8 cellular contexts compared by ENCODE assay signal in genomic region chr9:21392270-21392669, GRCh38. TPM values are rescaled to one million over a fixed set of nuclear protein-coding genes. Genes with fewer than 3 reads are reported as not detected.
A peak's percentile ranks its signal among the peaks of the same experiment; 100 is the strongest.
DNase-seq lines count a peak whose midpoint lies in the region; ATAC-seq and TF ChIP-seq lines count a peak whose summit lies in the region.

No MANE protein-coding gene starts in this region.

- TF ChIP-seq CTCF in GM12873 (IDR thresholded peaks at IDR 0.05; ENCODE audit: insufficient read depth, low read depth, low read length, missing control alignments) (peak; percentile 68), GM13976 (IDR thresholded peaks at IDR 0.05; ENCODE audit: borderline replicate concordance, control extremely low read depth, extremely low read depth, insufficient read depth, missing control alignments) (no peak)

- in situ Hi-C loops in GM13976 (cut with MboI; ENCODE audit: low sequenced_read_pairs, unreplicated experiment) = loop anchor here (10.0 kb wide), 1 partner anchor 67 kb away; no protein-coding TSS in a partner anchor

- peaks cover 10% of the 10 kb centered on the region for H3K4me1 Mint-ChIP-seq in central memory CD8-positive, alpha-beta T cell
- H3K4me1 Mint-ChIP-seq in stimulated activated naive CD8-positive, alpha-beta T cell treated with anti-CD3 and anti-CD28 coated beads, Interleukin-15, amount 100 ng/mL, for 72 hours = peaks cover 11% of the 10 kb centered on the region

- H3K4me3 Mint-ChIP-seq in central memory CD8-positive, alpha-beta T cell = no peak overlapping the region
- H3K4me3 Mint-ChIP-seq in stimulated activated naive CD8-positive, alpha-beta T cell treated with anti-CD3 and anti-CD28 coated beads, Interleukin-15, amount 100 ng/mL, for 72 hours = no peak overlapping the region

- H3K27me3 Mint-ChIP-seq in central memory CD8-positive, alpha-beta T cell = peaks cover 88% of the 10 kb centered on the region
- peaks cover 63% of the 10 kb centered on the region for H3K27me3 Mint-ChIP-seq in stimulated activated naive CD8-positive, alpha-beta T cell treated with anti-CD3 and anti-CD28 coated beads, Interleukin-15, amount 100 ng/mL, for 72 hours

- ATAC-seq in GM21423 (IDR thresholded peaks at IDR 0.05; ENCODE audit: unreplicated experiment) (peak; percentile 71), HG03558 (IDR thresholded peaks at IDR 0.05; ENCODE audit: extremely low read depth, unreplicated experiment) (peak; percentile 85), left ventricle myocardium superior (no peak)
- peak; percentile 55 for ATAC-seq in central memory CD8-positive, alpha-beta T cell (replicated peaks; ENCODE audit: extremely low read depth, poor library complexity, severe bottlenecking)
- peak; percentile 84 for ATAC-seq in stimulated activated naive CD8-positive, alpha-beta T cell treated with anti-CD3 and anti-CD28 coated beads, Interleukin-15, amount 100 ng/mL, for 72 hours

- no peak overlapping the region for H3K27ac Mint-ChIP-seq in central memory CD8-positive, alpha-beta T cell (ENCODE audit: low read depth)
- H3K27ac Mint-ChIP-seq in stimulated activated naive CD8-positive, alpha-beta T cell treated with anti-CD3 and anti-CD28 coated beads, Interleukin-15, amount 100 ng/mL, for 72 hours = no peak overlapping the region

- intact Hi-C loops in left ventricle myocardium superior (cut with micrococcal nuclease) = no loop called here

- H3K9me3 Mint-ChIP-seq in central memory CD8-positive, alpha-beta T cell = no peaks in the 10 kb centered on the region
- H3K9me3 Mint-ChIP-seq in stimulated activated naive CD8-positive, alpha-beta T cell treated with anti-CD3 and anti-CD28 coated beads, Interleukin-15, amount 100 ng/mL, for 72 hours = no peaks in the 10 kb centered on the region

- H3K36me3 Mint-ChIP-seq in central memory CD8-positive, alpha-beta T cell (ENCODE audit: insufficient read depth) = no peaks in the 10 kb centered on the region

- DNase-seq in central memory CD8-positive, alpha-beta T cell (ENCODE audit: low spot score in 2 of 2) = no peak
- DNase-seq in stimulated activated naive CD8-positive, alpha-beta T cell treated with anti-CD3 and anti-CD28 coated beads, Interleukin-15, amount 100 ng/mL, for 72 hours = no peak
- DNase-seq in GM13976 (ENCODE audit: low spot score) (no peak), left ventricle myocardium superior (no peak), medulla oblongata (ENCODE audit: extremely low spot score) (no peak)

RNA-seq across cellular contexts. Expression of gene IFNA2, which starts 7.1 kb away (rescaled TPM):
- total RNA-seq in left ventricle myocardium superior = not detected

RNA-seq across cellular contexts. Expression of gene IFNA8, which starts 16.6 kb away (rescaled TPM):
- total RNA-seq in left ventricle myocardium superior = not detected

RNA-seq across cellular contexts. Expression of gene IFNA13, which starts 24.4 kb away (rescaled TPM):
- not detected for total RNA-seq in left ventricle myocardium superior

RNA-seq across cellular contexts. Expression of gene IFNA6, which starts 41.6 kb away (rescaled TPM):
- total RNA-seq in left ventricle myocardium superior = not detected

RNA-seq across cellular contexts. Expression of gene IFNA1, which starts 48.0 kb away (rescaled TPM):
- total RNA-seq in left ventricle myocardium superior = not detected
